In genomic region chr11:112520293-112520692, GRCh38 we compare ENCODE assay signal across 21 cellular contexts.
"Had no signal": no experiment of that assay in that cellular context is flagged by ENCODE, and none has a peak within 500 bp of the region (broad histone marks: within the 10 kb centered on the region; RNA-seq: fewer than 3 reads in every experiment).

No MANE protein-coding gene starts in this region.

- H3K27ac ChIP-seq: esophagus squamous epithelium, gastroesophageal sphincter, neutrophil, psoas muscle, right lobe of liver, thoracic aorta, transverse colon had no signal

- DNase-seq: effector memory CD8-positive, alpha-beta T cell; esophagus squamous epithelium; foreskin fibroblast; glutamatergic neuron; islet precursor cell; mammary epithelial cell; mucosa of descending colon; naive thymus-derived CD8-positive, alpha-beta T cell; psoas muscle; retina; right lobe of liver; stimulated activated CD4-positive, alpha-beta T cell treated with anti-CD3 and anti-CD28 coated beads, Interleukin-15, amount 100 ng/mL, for 24 hours; stimulated activated CD4-positive, alpha-beta T cell treated with anti-CD3 and anti-CD28 coated beads, Interleukin-1b, Interleukin-23, amount 100 ng/mL, for 48 hours; stimulated activated CD4-positive, alpha-beta T cell treated with anti-CD3 and anti-CD28 coated beads, Interleukin-4, amount 100 ng/mL, for 24 hours; stimulated activated naive CD8-positive, alpha-beta T cell treated with anti-CD3 and anti-CD28 coated beads, Interleukin-15, amount 100 ng/mL, for 72 hours; transverse colon had no signal

- H3K9me3 ChIP-seq: esophagus squamous epithelium, gastroesophageal sphincter, mucosa of descending colon, neutrophil, psoas muscle, right lobe of liver, thoracic aorta, transverse colon had no signal

- H3K4me1 ChIP-seq: right lobe of liver had no signal

- H3K36me3 ChIP-seq: esophagus squamous epithelium, gastroesophageal sphincter, neutrophil, right lobe of liver, thoracic aorta, transverse colon had no signal

- H3K27me3 ChIP-seq: gastroesophageal sphincter, neutrophil, right lobe of liver, transverse colon had no signal

- ATAC-seq: effector memory CD8-positive, alpha-beta T cell; gastroesophageal sphincter; left lobe of liver; mucosa of descending colon; naive thymus-derived CD8-positive, alpha-beta T cell; psoas muscle; right lobe of liver; stimulated activated memory B cell treated with anti-CD40 and anti-IgM and Interleukin-4, amounts not matched to agents 10 μg/mL and 1 μg/mL and 100 μg/mL, for 72 hours; stimulated activated naive CD8-positive, alpha-beta T cell treated with anti-CD3 and anti-CD28 coated beads, Interleukin-15, amount 100 ng/mL, for 72 hours had no signal

- H3K4me3 ChIP-seq: esophagus squamous epithelium, gastroesophageal sphincter, mucosa of descending colon, psoas muscle, right lobe of liver, thoracic aorta, transverse colon had no signal
